In the genomic region with DNA sequence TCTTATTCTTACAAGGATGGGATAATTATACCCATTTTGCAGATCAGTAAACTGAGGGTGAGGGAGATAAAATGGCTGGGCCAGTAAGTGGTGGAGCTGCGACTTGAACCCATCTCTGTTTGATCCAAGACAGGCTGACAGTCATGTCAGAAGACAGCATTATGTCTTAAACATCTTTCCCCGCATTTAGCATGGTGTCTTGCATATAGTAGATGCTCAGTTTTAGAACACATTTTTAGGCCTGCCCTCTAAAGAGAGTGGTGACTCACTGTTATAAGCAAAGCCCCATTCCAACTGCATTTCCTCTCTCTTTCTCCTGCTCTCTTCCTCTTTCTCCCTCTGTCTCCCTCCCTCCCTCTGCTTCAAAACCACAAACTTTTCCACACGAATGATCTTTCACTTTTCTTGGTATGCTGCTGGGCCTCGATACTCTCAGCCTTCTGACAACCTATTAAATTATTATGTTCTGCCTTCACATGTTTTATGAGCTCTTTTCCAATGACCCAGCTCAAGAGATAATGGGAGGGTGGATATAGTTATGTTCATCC, we compare ENCODE assay signal across 17 cellular contexts. TPM values are rescaled to one million over a fixed set of nuclear protein-coding genes. Genes with fewer than 3 reads are reported as not detected.
DNase-seq lines count a peak whose midpoint lies in the region; ATAC-seq and TF ChIP-seq lines count a peak whose summit lies in the region.
"Had no signal": no experiment of that assay in that cellular context is flagged by ENCODE, and none has a peak within 500 bp of the region (broad histone marks: within the 10 kb centered on the region; RNA-seq: fewer than 3 reads in every experiment).

No MANE protein-coding gene starts in this region.

- no peak overlapping the region for H3K27ac ChIP-seq in upper lobe of right lung
- H3K27ac ChIP-seq: ascending aorta had no signal

- H3K4me1 ChIP-seq in upper lobe of right lung = no peaks in the 10 kb centered on the region
- H3K4me1 ChIP-seq: ascending aorta had no signal

- H3K36me3 Mint-ChIP-seq in activated T-cell treated with anti-CD3 and anti-CD28 coated beads, Interleukin-2, amount 50 U/mL, for 24 hours (ENCODE audit: low read depth) = no peaks in the 10 kb centered on the region
- H3K36me3 Mint-ChIP-seq: natural killer cell had no signal

- H3K27me3 Mint-ChIP-seq in activated T-cell treated with anti-CD3 and anti-CD28 coated beads, Interleukin-2, amount 50 U/mL, for 24 hours = peaks cover 6% of the 10 kb centered on the region

- no peak overlapping the region for H3K27ac Mint-ChIP-seq in activated T-cell treated with anti-CD3 and anti-CD28 coated beads, Interleukin-2, amount 50 U/mL, for 24 hours
- H3K27ac Mint-ChIP-seq: natural killer cell; T-helper 2 cell treated with Interferon-gamma antibody and Interleukin-4, amounts not matched to agents 5 μg/mL and 100 μg/mL, for 36 hours had no signal

- no peak overlapping the region for H3K4me3 Mint-ChIP-seq in activated T-cell treated with anti-CD3 and anti-CD28 coated beads, Interleukin-2, amount 50 U/mL, for 24 hours
- H3K4me3 Mint-ChIP-seq: natural killer cell; T-helper 2 cell treated with Interferon-gamma antibody and Interleukin-4, amounts not matched to agents 5 μg/mL and 100 μg/mL, for 36 hours had no signal

- peak; percentile 22 for DNase-seq in SIG-M5 treated with dmso at 0.1 percent for 504 hours (lab: John Stamatoyannopoulos, UW; ENCODE audit: unreplicated experiment)
- no peak for DNase-seq in SIG-M5 (lab: John Stamatoyannopoulos, UW)
- DNase-seq in OCI-M1 (lab: John Stamatoyannopoulos, UW) = peak; percentile 77
- peak; percentile 55 for DNase-seq in fibroblast of gingiva (ENCODE audit: low read depth)
- no peak for DNase-seq in upper lobe of right lung
- DNase-seq in NCI-H82 treated with DMSO at 0.1 percent for 48 hours (lab: John Stamatoyannopoulos, UW; ENCODE audit: unreplicated experiment) = no peak
- no peak for DNase-seq in activated T-cell treated with anti-CD3 and anti-CD28 coated beads, Interleukin-2, amount 50 U/mL, for 24 hours
- DNase-seq: 8988T; erythroblast; H7; islet precursor cell; natural killer cell; NCI-H1105 treated with DMSO at 0.1 percent for 48 hours; NK-92 treated with Interleukin-12 subunit alpha and Interleukin-12 subunit beta, amount 100 ng/mL, for 24 hours had no signal

- H3K4me3 ChIP-seq in upper lobe of right lung = no peak overlapping the region
- H3K4me3 ChIP-seq: ascending aorta had no signal

- H3K9me3 ChIP-seq in upper lobe of right lung = no peaks in the 10 kb centered on the region
- H3K9me3 ChIP-seq: ascending aorta had no signal

- H3K27me3 ChIP-seq in upper lobe of right lung = no peaks in the 10 kb centered on the region
- H3K27me3 ChIP-seq: ascending aorta had no signal

- no peak for TF ChIP-seq CTCF in upper lobe of right lung (IDR thresholded peaks at IDR 0.05)

- no peaks in the 10 kb centered on the region for H3K36me3 ChIP-seq in upper lobe of right lung
- H3K36me3 ChIP-seq: ascending aorta had no signal

- no peaks in the 10 kb centered on the region for H3K4me1 Mint-ChIP-seq in activated T-cell treated with anti-CD3 and anti-CD28 coated beads, Interleukin-2, amount 50 U/mL, for 24 hours (ENCODE audit: low read depth)

- ATAC-seq in upper lobe of right lung = peak; percentile 25
- ATAC-seq in GM21786 (IDR thresholded peaks at IDR 0.05; ENCODE audit: unreplicated experiment) = no peak
- ATAC-seq: natural killer cell had no signal

- intact Hi-C loops in upper lobe of right lung (cut with DNase I) = no loop called here

- no peaks in the 10 kb centered on the region for H3K9me3 Mint-ChIP-seq in activated T-cell treated with anti-CD3 and anti-CD28 coated beads, Interleukin-2, amount 50 U/mL, for 24 hours
- H3K9me3 Mint-ChIP-seq: natural killer cell; T-helper 2 cell treated with Interferon-gamma antibody and Interleukin-4, amounts not matched to agents 5 μg/mL and 100 μg/mL, for 36 hours had no signal

RNA-seq across cellular contexts. Expression of a gene that starts 25.2 kb away (rescaled TPM):
- total RNA-seq in upper lobe of right lung = 53.9 TPM

RNA-seq across cellular contexts. Expression of a gene that starts 25.4 kb away (rescaled TPM):
- total RNA-seq in upper lobe of right lung = 0.52 TPM
- total RNA-seq: ascending aorta had no signal

Comparison
In these comparisons a context has a peak if more than half of its experiments do, and no peak if none do; other contexts are left out.
1. DNase-seq: peak in SIG-M5 treated with dmso at 0.1 percent for 504 hours (single experiment), OCI-M1 (single experiment) and fibroblast of gingiva (single experiment); none in SIG-M5 (single experiment), upper lobe of right lung (single experiment), NCI-H82 treated with DMSO at 0.1 percent for 48 hours (single experiment) and activated T-cell treated with anti-CD3 and anti-CD28 coated beads, Interleukin-2, amount 50 U/mL, for 24 hours (single experiment).